In the genomic region with DNA sequence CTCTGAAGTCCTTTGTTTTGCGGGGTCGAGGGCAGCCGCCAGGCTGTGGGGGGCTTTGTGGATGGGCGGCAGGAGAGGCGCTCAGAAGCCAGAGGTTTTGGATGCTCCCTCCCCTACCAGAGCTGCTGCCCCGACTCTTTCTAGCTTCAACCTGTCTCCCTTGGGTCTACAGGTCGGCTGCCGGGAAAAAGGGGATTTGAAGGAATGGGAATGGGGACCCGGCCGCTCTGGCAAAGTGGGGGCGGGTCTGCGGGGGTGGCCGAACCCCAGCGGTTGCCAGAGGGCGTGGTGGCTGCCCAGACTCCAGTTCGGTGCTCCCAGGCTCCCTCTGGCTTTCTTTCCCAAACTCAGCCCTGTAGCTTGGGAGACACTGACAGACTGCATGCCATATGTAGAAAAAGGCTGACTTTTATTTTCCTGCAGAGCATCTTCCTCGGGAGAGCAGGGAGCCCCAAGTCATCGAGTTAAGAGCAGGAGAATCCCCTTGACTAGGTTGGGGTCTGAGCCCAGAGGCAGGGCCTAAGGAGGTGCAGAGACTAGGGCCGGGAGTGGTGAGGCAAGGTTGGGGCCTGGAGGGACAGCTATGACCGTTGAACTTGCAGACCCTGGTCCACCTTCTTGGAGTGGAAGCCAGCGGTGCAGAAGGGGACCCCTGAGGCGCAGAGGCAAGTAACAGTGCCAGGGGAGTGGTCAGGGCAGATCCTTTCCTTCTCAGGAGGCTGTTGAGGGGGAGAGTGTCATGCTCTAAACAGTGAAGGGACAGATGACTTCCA, we compare ENCODE assay signal across 6 cellular contexts. TPM values are rescaled to one million over a fixed set of nuclear protein-coding genes. Genes with fewer than 3 reads are reported as not detected.
DNase-seq lines count a peak whose midpoint lies in the region; FAIRE-seq and TF ChIP-seq lines count a peak whose summit lies in the region.

No MANE protein-coding gene starts in this region.

- FAIRE-seq in endothelial cell of umbilical vein (lab: Jason Lieb, UNC) = peak; percentile 26

- H4K20me1 ChIP-seq in endothelial cell of umbilical vein (replicated peaks; ENCODE audit: control insufficient read depth, extremely low read depth, insufficient read depth, low read length) = no peaks in the 10 kb centered on the region

- H3K27ac ChIP-seq in endothelial cell of umbilical vein (ENCODE audit: insufficient read depth, low read depth, low read length) (peak overlapping the region; percentile 93), skeletal muscle tissue (ENCODE audit: low read depth, low read length) (peak overlapping the region; percentile 99)

- H3K4me3 ChIP-seq in endothelial cell of umbilical vein (replicated peaks in 1 of 3; ENCODE audit: insufficient read depth in 1 of 3, low read depth in 1 of 3, low read length in 3 of 3) (peak overlapping the region; percentile 46 to 81 (median 76)), skeletal muscle tissue (ENCODE audit: low read length in 3 of 3) (peak overlapping the region; percentile 80 to 92 (median 85))

- DNase-seq in activated naive CD4-positive, alpha-beta T cell treated with Interleukin-2 at 50 U/mL for 16 hours = no peak
- DNase-seq in endothelial cell of umbilical vein (ENCODE audit: low read depth, low spot score) = no peak
- no peak for DNase-seq in NCI-H345 treated with DMSO at 0.1 percent for 48 hours (lab: John Stamatoyannopoulos, UW; ENCODE audit: unreplicated experiment)
- DNase-seq in NCI-H2107 treated with DMSO at 0.1 percent for 48 hours (lab: John Stamatoyannopoulos, UW; ENCODE audit: unreplicated experiment) = no peak

- dilution Hi-C loops in endothelial cell of umbilical vein (cut with MboI; ENCODE audit: extremely low pct_ligation_motif_present, low sequenced_read_pairs) = no loop called here

- H3K9me3 Mint-ChIP-seq in activated naive CD4-positive, alpha-beta T cell treated with anti-CD3 and anti-CD28 coated beads, Interleukin-2, amount 50 U/mL, for 24 hours = no peaks in the 10 kb centered on the region

- intact Hi-C loops in endothelial cell of umbilical vein (cut with micrococcal nuclease) = loop anchor here (1.0 kb wide), 3 partner anchors 9 to 131 kb away; partner anchors contain the start of genes MDC1 and PRR3

- peaks cover 59% of the 10 kb centered on the region for H3K79me2 ChIP-seq in endothelial cell of umbilical vein (ENCODE audit: control insufficient read depth, insufficient read depth, low read length)

- H3K4me3 Mint-ChIP-seq in activated naive CD4-positive, alpha-beta T cell treated with anti-CD3 and anti-CD28 coated beads, Interleukin-2, amount 50 U/mL, for 24 hours = peak overlapping the region; percentile 91

- H3K9me1 ChIP-seq in endothelial cell of umbilical vein (replicated peaks; ENCODE audit: control insufficient read depth, extremely low read depth, insufficient read depth, low read length) = no peaks in the 10 kb centered on the region

- TSS peak; percentile 36 for BruUV-seq in endothelial cell of umbilical vein (replicated peaks; lab: Mats Ljungman, UMichigan)

- POLR2A ChIA-PET in endothelial cell of umbilical vein (lab: Charles Lee) = interaction anchor here (1.7 to 1.8 kb wide), 2 partner anchors 9 to 29 kb away, joined by 7 to 9 read pairs; partner anchors contain the start of gene MDC1

- peak overlapping the region; percentile 93 for H3K27ac Mint-ChIP-seq in activated naive CD4-positive, alpha-beta T cell treated with anti-CD3 and anti-CD28 coated beads, Interleukin-2, amount 50 U/mL, for 24 hours

- peaks cover 46% of the 10 kb centered on the region for H3K4me1 Mint-ChIP-seq in activated naive CD4-positive, alpha-beta T cell treated with anti-CD3 and anti-CD28 coated beads, Interleukin-2, amount 50 U/mL, for 24 hours

- peak; percentile 17 for TF ChIP-seq POLR2A in endothelial cell of umbilical vein (IDR thresholded peaks at IDR 0.05; ENCODE audit: low read depth, low read length)

- no peaks in the 10 kb centered on the region for H3K27me3 Mint-ChIP-seq in activated naive CD4-positive, alpha-beta T cell treated with anti-CD3 and anti-CD28 coated beads, Interleukin-2, amount 50 U/mL, for 24 hours

- H3K9me3 ChIP-seq in endothelial cell of umbilical vein (replicated peaks; ENCODE audit: control insufficient read depth, insufficient read depth, low read length) (no peaks in the 10 kb centered on the region), skeletal muscle tissue (ENCODE audit: control insufficient read depth in 3 of 3, low read length in 3 of 3) (no peaks in the 10 kb centered on the region)

- H3K4me2 ChIP-seq in endothelial cell of umbilical vein (ENCODE audit: insufficient read depth, low read length) = peak overlapping the region; percentile 73

- H3K9ac ChIP-seq in endothelial cell of umbilical vein (replicated peaks; ENCODE audit: extremely low read depth, insufficient read depth, low read length) (peak overlapping the region; percentile 95), skeletal muscle tissue (ENCODE audit: low read depth in 1 of 3, low read length in 3 of 3) (peak overlapping the region; percentile 92 to 94 (median 94))

- H3K4me1 ChIP-seq in endothelial cell of umbilical vein (ENCODE audit: control insufficient read depth, extremely low read depth, insufficient read depth, low read length) (peaks cover 31% of the 10 kb centered on the region), skeletal muscle tissue (ENCODE audit: control insufficient read depth in 3 of 3, insufficient read depth in 3 of 3, low read length in 3 of 3) (peaks cover 46 to 63% (median 59%) of the 10 kb centered on the region in 3 donors)

- H3K36me3 Mint-ChIP-seq in activated naive CD4-positive, alpha-beta T cell treated with anti-CD3 and anti-CD28 coated beads, Interleukin-2, amount 50 U/mL, for 24 hours = peaks cover 12% of the 10 kb centered on the region

- H3K36me3 ChIP-seq in endothelial cell of umbilical vein (ENCODE audit: control insufficient read depth in 2 of 2, extremely low read depth in 1 of 2, insufficient read depth in 2 of 2, low read length in 2 of 2) (no peaks in the 10 kb centered on the region), skeletal muscle tissue (ENCODE audit: control insufficient read depth in 3 of 3, insufficient read depth in 3 of 3, low read length in 3 of 3) (peaks cover 0 to 2% (median 0%) of the 10 kb centered on the region in 3 donors)

- no peak for TF ChIP-seq CTCF in endothelial cell of umbilical vein (IDR thresholded peaks at IDR 0.05; ENCODE audit: extremely low read depth in 1 of 2, insufficient read depth in 1 of 2, low read depth in 1 of 2, low read length in 2 of 2)

- H2AFZ ChIP-seq in endothelial cell of umbilical vein (ENCODE audit: low read depth, low read length) = no peak overlapping the region

- H3K27me3 ChIP-seq in endothelial cell of umbilical vein (ENCODE audit: control insufficient read depth in 2 of 2, insufficient read depth in 2 of 2, low read length in 2 of 2) (no peaks in the 10 kb centered on the region), skeletal muscle tissue (ENCODE audit: control insufficient read depth in 3 of 3, insufficient read depth in 3 of 3, low read length in 3 of 3) (no peaks in the 10 kb centered on the region)

- CTCF ChIA-PET in endothelial cell of umbilical vein (lab: Charles Lee) = interaction anchor here (0.9 to 2.5 kb wide), 10 partner anchors 9 to 134 kb away, joined by 3 to 32 read pairs (median 6); partner anchors contain the start of genes DHX16 and MDC1

RNA-seq across cellular contexts. Expression of gene PPP1R18, which starts 1.4 kb away (rescaled TPM):
- total RNA-seq in endothelial cell of umbilical vein = 129 and 136 TPM in 2 replicates
- polyA plus RNA-seq in endothelial cell of umbilical vein = 167 and 173 TPM in 2 replicates
- polyA plus RNA-seq in endothelial cell of umbilical vein (2011; cell fraction: cytosol; rRNA removed) = 125 and 137 TPM in 2 replicates
- 98.3 and 116 TPM in 2 replicates for polyA plus RNA-seq in endothelial cell of umbilical vein (2011; cell fraction: nucleus; rRNA removed)
- polyA plus RNA-seq in endothelial cell of umbilical vein (2012) = 94.7 and 97.8 TPM in 2 replicates
- 136 and 140 TPM in 2 replicates for polyA minus RNA-seq in endothelial cell of umbilical vein
- 15.4 TPM for polyA minus RNA-seq in endothelial cell of umbilical vein (2011; cell fraction: cytosol; rRNA and poly(A)+ RNA removed)
- 41.1 and 44.0 TPM in 2 replicates for polyA minus RNA-seq in endothelial cell of umbilical vein (2011; cell fraction: nucleus; rRNA and poly(A)+ RNA removed)
- 23.5 TPM for total RNA-seq in skeletal muscle tissue

RNA-seq across cellular contexts. Expression of gene NRM, which starts 2.9 kb away (rescaled TPM):
- total RNA-seq in endothelial cell of umbilical vein = 28.5 and 32.2 TPM in 2 replicates
- polyA plus RNA-seq in endothelial cell of umbilical vein = 33.8 and 36.7 TPM in 2 replicates
- polyA plus RNA-seq in endothelial cell of umbilical vein (2011; cell fraction: cytosol; rRNA removed) = 33.0 and 34.0 TPM in 2 replicates
- polyA plus RNA-seq in endothelial cell of umbilical vein (2011; cell fraction: nucleus; rRNA removed) = 16.0 and 18.9 TPM in 2 replicates
- 17.7 and 22.2 TPM in 2 replicates for polyA plus RNA-seq in endothelial cell of umbilical vein (2012)
- 17.5 and 18.7 TPM in 2 replicates for polyA minus RNA-seq in endothelial cell of umbilical vein
- 20.0 TPM for polyA minus RNA-seq in endothelial cell of umbilical vein (2011; cell fraction: cytosol; rRNA and poly(A)+ RNA removed)
- polyA minus RNA-seq in endothelial cell of umbilical vein (2011; cell fraction: nucleus; rRNA and poly(A)+ RNA removed) = 4.5 and 7.8 TPM in 2 replicates
- total RNA-seq in skeletal muscle tissue = 3.7 TPM

RNA-seq across cellular contexts. Expression of gene DHX16, which starts 15.0 kb away (rescaled TPM):
- 36.3 and 38.2 TPM in 2 replicates for total RNA-seq in endothelial cell of umbilical vein
- polyA plus RNA-seq in endothelial cell of umbilical vein = 62.3 and 66.5 TPM in 2 replicates
- 42.2 and 43.9 TPM in 2 replicates for polyA plus RNA-seq in endothelial cell of umbilical vein (2011; cell fraction: cytosol; rRNA removed)
- 141 and 146 TPM in 2 replicates for polyA plus RNA-seq in endothelial cell of umbilical vein (2011; cell fraction: nucleus; rRNA removed)
- polyA plus RNA-seq in endothelial cell of umbilical vein (2012) = 30.0 and 30.6 TPM in 2 replicates
- polyA minus RNA-seq in endothelial cell of umbilical vein = 61.9 and 63.5 TPM in 2 replicates
- polyA minus RNA-seq in endothelial cell of umbilical vein (2011; cell fraction: cytosol; rRNA and poly(A)+ RNA removed) = 24.9 TPM
- 24.0 and 31.7 TPM in 2 replicates for polyA minus RNA-seq in endothelial cell of umbilical vein (2011; cell fraction: nucleus; rRNA and poly(A)+ RNA removed)
- total RNA-seq in skeletal muscle tissue = 23.0 TPM

RNA-seq across cellular contexts. Expression of gene MDC1, which starts 29.2 kb away (rescaled TPM):
- total RNA-seq in endothelial cell of umbilical vein = 42.3 and 43.6 TPM in 2 replicates
- polyA plus RNA-seq in endothelial cell of umbilical vein = 15.6 and 16.8 TPM in 2 replicates
- 13.0 and 13.4 TPM in 2 replicates for polyA plus RNA-seq in endothelial cell of umbilical vein (2011; cell fraction: cytosol; rRNA removed)
- 36.2 and 49.0 TPM in 2 replicates for polyA plus RNA-seq in endothelial cell of umbilical vein (2011; cell fraction: nucleus; rRNA removed)
- 16.8 and 20.4 TPM in 2 replicates for polyA plus RNA-seq in endothelial cell of umbilical vein (2012)
- polyA minus RNA-seq in endothelial cell of umbilical vein = 14.6 and 17.6 TPM in 2 replicates
- 20.7 TPM for polyA minus RNA-seq in endothelial cell of umbilical vein (2011; cell fraction: cytosol; rRNA and poly(A)+ RNA removed)
- 11.9 and 14.6 TPM in 2 replicates for polyA minus RNA-seq in endothelial cell of umbilical vein (2011; cell fraction: nucleus; rRNA and poly(A)+ RNA removed)
- 5.2 TPM for total RNA-seq in skeletal muscle tissue

RNA-seq across cellular contexts. Expression of gene TUBB, which starts 32.3 kb away (rescaled TPM):
- 1,243 and 1,276 TPM in 2 replicates for total RNA-seq in endothelial cell of umbilical vein
- 1,408 and 1,437 TPM in 2 replicates for polyA plus RNA-seq in endothelial cell of umbilical vein
- 1,278 and 1,444 TPM in 2 replicates for polyA plus RNA-seq in endothelial cell of umbilical vein (2011; cell fraction: cytosol; rRNA removed)
- 567 and 602 TPM in 2 replicates for polyA plus RNA-seq in endothelial cell of umbilical vein (2011; cell fraction: nucleus; rRNA removed)
- polyA plus RNA-seq in endothelial cell of umbilical vein (2012) = 869 and 1,219 TPM in 2 replicates
- polyA minus RNA-seq in endothelial cell of umbilical vein = 1,727 and 1,760 TPM in 2 replicates
- polyA minus RNA-seq in endothelial cell of umbilical vein (2011; cell fraction: cytosol; rRNA and poly(A)+ RNA removed) = 468 TPM
- polyA minus RNA-seq in endothelial cell of umbilical vein (2011; cell fraction: nucleus; rRNA and poly(A)+ RNA removed) = 213 and 284 TPM in 2 replicates
- 317 TPM for total RNA-seq in skeletal muscle tissue
